In the genomic region with DNA sequence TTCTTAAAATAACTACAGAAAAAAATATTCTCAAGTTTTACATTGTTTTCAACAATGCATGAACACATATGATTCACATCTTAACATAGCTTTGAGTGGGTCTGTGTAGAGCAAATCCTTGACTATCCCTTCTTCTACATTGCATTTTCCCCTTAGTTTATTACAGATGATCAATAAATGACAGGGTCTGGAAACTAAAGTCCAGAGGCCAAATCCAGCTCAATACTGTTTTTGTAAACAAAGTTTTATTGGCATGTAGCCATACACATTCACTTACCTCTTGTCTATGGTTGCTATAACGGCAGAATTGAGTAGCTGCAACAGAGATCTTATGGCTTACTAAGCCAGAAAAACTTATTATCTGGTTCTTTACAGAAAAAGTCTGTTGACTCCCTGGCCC, we compare ENCODE assay signal across 25 cellular contexts. TPM values are rescaled to one million over a fixed set of nuclear protein-coding genes. Genes with fewer than 3 reads are reported as not detected.
A peak's percentile ranks its signal among the peaks of the same experiment; 100 is the strongest.
DNase-seq lines count a peak whose midpoint lies in the region; ATAC-seq, FAIRE-seq and TF ChIP-seq lines count a peak whose summit lies in the region.
"Had no signal": no experiment of that assay in that cellular context is flagged by ENCODE, and none has a peak within 500 bp of the region (broad histone marks: within the 10 kb centered on the region; RNA-seq: fewer than 3 reads in every experiment).

No MANE protein-coding gene starts in this region.

- TF ChIP-seq CTCF in liver (IDR thresholded peaks at IDR 0.05; ENCODE audit: low read depth, low read length, missing input control), result no peak

- CTCF ChIA-PET in activated naive CD4-positive, alpha-beta T cell treated with anti-CD3 and anti-CD28 coated beads, Interleukin-2, amount 10 ng/mL, durations not matched to agents 7 days and 5 days (lab: Charles Lee), result no interaction called here

- H3K36me3 ChIP-seq in liver (ENCODE audit: control insufficient read depth in 4 of 4, insufficient read depth in 3 of 4, low read depth in 1 of 4, low read length in 3 of 4), result peaks cover 0 to 5% (median 0%) of the 10 kb centered on the region in 4 donors

- 41% methylated on average over 1 of the region's 1 CpG for WGBS in liver

- H3K27ac Mint-ChIP-seq in T-helper 17 cell, result no peak overlapping the region
- no peak overlapping the region for H3K27ac Mint-ChIP-seq in activated naive CD4-positive, alpha-beta T cell treated with anti-CD3 and anti-CD28 coated beads, Interleukin-2, amount 10 ng/mL, durations not matched to agents 7 days and 5 days
- H3K27ac Mint-ChIP-seq: B cell; CD4-positive, CD25-positive, alpha-beta regulatory T cell; CD8-positive, alpha-beta T cell; HFFc6 had no signal

- H3K9me3 ChIP-seq in liver (ENCODE audit: control insufficient read depth in 4 of 4, low read length in 3 of 4), result no peaks in the 10 kb centered on the region
- no peaks in the 10 kb centered on the region for H3K9me3 ChIP-seq in T-helper 17 cell (ENCODE audit: control insufficient read depth, low read length, poor library complexity, severe bottlenecking)
- H3K9me3 ChIP-seq: BLaER1, Caco-2, HAP-1 had no signal

- H3K27me3 Mint-ChIP-seq in T-helper 17 cell, result no peaks in the 10 kb centered on the region
- no peaks in the 10 kb centered on the region for H3K27me3 Mint-ChIP-seq in activated naive CD4-positive, alpha-beta T cell treated with anti-CD3 and anti-CD28 coated beads, Interleukin-2, amount 10 ng/mL, durations not matched to agents 7 days and 5 days
- H3K27me3 Mint-ChIP-seq: B cell; CD4-positive, CD25-positive, alpha-beta regulatory T cell had no signal

- peaks cover 2% of the 10 kb centered on the region for H3K36me3 Mint-ChIP-seq in T-helper 17 cell (ENCODE audit: low read depth)
- H3K36me3 Mint-ChIP-seq in activated naive CD4-positive, alpha-beta T cell treated with anti-CD3 and anti-CD28 coated beads, Interleukin-2, amount 10 ng/mL, durations not matched to agents 7 days and 5 days, result peaks cover 6% of the 10 kb centered on the region

- no peaks in the 10 kb centered on the region for H3K4me1 Mint-ChIP-seq in T-helper 17 cell
- H3K4me1 Mint-ChIP-seq in activated naive CD4-positive, alpha-beta T cell treated with anti-CD3 and anti-CD28 coated beads, Interleukin-2, amount 10 ng/mL, durations not matched to agents 7 days and 5 days, result no peaks in the 10 kb centered on the region

- no peaks in the 10 kb centered on the region for H3K27me3 ChIP-seq in liver (ENCODE audit: control insufficient read depth in 4 of 4, insufficient read depth in 4 of 4, low read length in 3 of 4)
- H3K27me3 ChIP-seq: BLaER1 had no signal

- peak in 1 of 2 donors; percentile 27 for TF ChIP-seq RAD21 in liver (IDR thresholded peaks at IDR 0.05)

- H3K9me3 Mint-ChIP-seq in activated naive CD4-positive, alpha-beta T cell treated with anti-CD3 and anti-CD28 coated beads, Interleukin-2, amount 10 ng/mL, durations not matched to agents 7 days and 5 days, result no peaks in the 10 kb centered on the region
- H3K9me3 Mint-ChIP-seq: CD8-positive, alpha-beta T cell; HFFc6 had no signal

- H3K9ac ChIP-seq in liver (ENCODE audit: low read depth in 1 of 2, low read length in 2 of 2), result no peak overlapping the region
- H3K9ac ChIP-seq: BLaER1 had no signal

- no peak for ATAC-seq in T-helper 17 cell
- ATAC-seq: CD8-positive, alpha-beta T cell; GM12878 had no signal

- peak; percentile 3 for DNase-seq in NCI-H510A treated with DMSO at 0.1 percent for 48 hours (lab: John Stamatoyannopoulos, UW)
- DNase-seq in NCI-H510A (lab: John Stamatoyannopoulos, UW), result no peak
- DNase-seq in T-helper 17 cell, result no peak
- no peak for DNase-seq in activated naive CD4-positive, alpha-beta T cell treated with anti-CD3 and anti-CD28 coated beads, Interleukin-2, amount 10 ng/mL, durations not matched to agents 7 days and 5 days
- DNase-seq in Kasumi-1 (lab: John Stamatoyannopoulos, UW), result no peak
- DNase-seq: Caco-2; CD4-positive, CD25-positive, alpha-beta regulatory T cell; CD8-positive, alpha-beta T cell; DMS 273 treated with DMSO at 0.1 percent for 48 hours; DMS79; EL; GDM1; GOT3; HFFc6 had no signal

- H3K4me1 ChIP-seq in liver (ENCODE audit: control insufficient read depth in 4 of 4, insufficient read depth in 4 of 4, low read length in 3 of 4), result peaks cover 2 to 26% (median 10%) of the 10 kb centered on the region in 4 donors
- H3K4me1 ChIP-seq: BLaER1, HAP-1 had no signal

- H3K4me3 Mint-ChIP-seq in T-helper 17 cell, result no peak overlapping the region
- H3K4me3 Mint-ChIP-seq in activated naive CD4-positive, alpha-beta T cell treated with anti-CD3 and anti-CD28 coated beads, Interleukin-2, amount 10 ng/mL, durations not matched to agents 7 days and 5 days, result no peak overlapping the region
- H3K4me3 Mint-ChIP-seq: B cell; CD4-positive, CD25-positive, alpha-beta regulatory T cell; CD8-positive, alpha-beta T cell; HFFc6 had no signal

- peak; percentile 56 for FAIRE-seq in islet of Langerhans (lab: Jason Lieb, UNC)
- FAIRE-seq: A204.1, GM12878, GM19239, H54 had no signal

- H3K4me3 ChIP-seq in liver (ENCODE audit: low read depth in 1 of 3, low read length in 3 of 3), result no peak overlapping the region
- H3K4me3 ChIP-seq: BLaER1, GM12878, HAP-1 had no signal

- peak overlapping the region; percentile 37 to 42 for H3K27ac ChIP-seq in liver (ENCODE audit: low read depth in 1 of 2, low read length in 2 of 2)
- H3K27ac ChIP-seq: 22Rv1, BLaER1, C4-2B had no signal

TF ChIP-seq in liver, 16 proteins besides CTCF, POLR2A, EP300 and RAD21:
- TF ChIP-seq JUND (IDR thresholded peaks at IDR 0.05) (peak; percentile 32 to 50), NR2F2 (IDR thresholded peaks at IDR 0.05) (no peak), YY1 (IDR thresholded peaks at IDR 0.05) (no peak), FOXA2 (IDR thresholded peaks at IDR 0.05) (peak; percentile 81), TAF1 (conservative IDR thresholded peaks at IDR 0.05) (no peak), ATF3 (IDR thresholded peaks at IDR 0.05) (no peak), EGR1 (IDR thresholded peaks at IDR 0.05; ENCODE audit: low read depth in 2 of 2) (no peak), HNF4A (conservative IDR thresholded peaks at IDR 0.05) (peak; percentile 94 to 97), RXRA (IDR thresholded peaks at IDR 0.05) (peak; percentile 30 to 39), SP1 (IDR thresholded peaks at IDR 0.05) (peak; percentile 82), FOXA1 (IDR thresholded peaks at IDR 0.05) (peak; percentile 52), GABPA (IDR thresholded peaks at IDR 0.05 in 1 of 2, conservative IDR thresholded peaks at IDR 0.05 in 1 of 2) (no peak), HNF4G (IDR thresholded peaks at IDR 0.05) (peak; percentile 76)
- TF ChIP-seq, protein P1, sequence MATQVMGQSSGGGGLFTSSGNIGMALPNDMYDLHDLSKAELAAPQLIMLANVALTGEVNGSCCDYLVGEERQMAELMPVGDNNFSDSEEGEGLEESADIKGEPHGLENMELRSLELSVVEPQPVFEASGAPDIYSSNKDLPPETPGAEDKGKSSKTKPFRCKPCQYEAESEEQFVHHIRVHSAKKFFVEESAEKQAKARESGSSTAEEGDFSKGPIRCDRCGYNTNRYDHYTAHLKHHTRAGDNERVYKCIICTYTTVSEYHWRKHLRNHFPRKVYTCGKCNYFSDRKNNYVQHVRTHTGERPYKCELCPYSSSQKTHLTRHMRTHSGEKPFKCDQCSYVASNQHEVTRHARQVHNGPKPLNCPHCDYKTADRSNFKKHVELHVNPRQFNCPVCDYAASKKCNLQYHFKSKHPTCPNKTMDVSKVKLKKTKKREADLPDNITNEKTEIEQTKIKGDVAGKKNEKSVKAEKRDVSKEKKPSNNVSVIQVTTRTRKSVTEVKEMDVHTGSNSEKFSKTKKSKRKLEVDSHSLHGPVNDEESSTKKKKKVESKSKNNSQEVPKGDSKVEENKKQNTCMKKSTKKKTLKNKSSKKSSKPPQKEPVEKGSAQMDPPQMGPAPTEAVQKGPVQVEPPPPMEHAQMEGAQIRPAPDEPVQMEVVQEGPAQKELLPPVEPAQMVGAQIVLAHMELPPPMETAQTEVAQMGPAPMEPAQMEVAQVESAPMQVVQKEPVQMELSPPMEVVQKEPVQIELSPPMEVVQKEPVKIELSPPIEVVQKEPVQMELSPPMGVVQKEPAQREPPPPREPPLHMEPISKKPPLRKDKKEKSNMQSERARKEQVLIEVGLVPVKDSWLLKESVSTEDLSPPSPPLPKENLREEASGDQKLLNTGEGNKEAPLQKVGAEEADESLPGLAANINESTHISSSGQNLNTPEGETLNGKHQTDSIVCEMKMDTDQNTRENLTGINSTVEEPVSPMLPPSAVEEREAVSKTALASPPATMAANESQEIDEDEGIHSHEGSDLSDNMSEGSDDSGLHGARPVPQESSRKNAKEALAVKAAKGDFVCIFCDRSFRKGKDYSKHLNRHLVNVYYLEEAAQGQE (IDR thresholded peaks at IDR 0.05), result no peak
- TF ChIP-seq, protein P2, sequence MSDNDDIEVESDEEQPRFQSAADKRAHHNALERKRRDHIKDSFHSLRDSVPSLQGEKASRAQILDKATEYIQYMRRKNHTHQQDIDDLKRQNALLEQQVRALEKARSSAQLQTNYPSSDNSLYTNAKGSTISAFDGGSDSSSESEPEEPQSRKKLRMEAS (IDR thresholded peaks at IDR 0.05), result no peak
- TF ChIP-seq, protein P3, sequence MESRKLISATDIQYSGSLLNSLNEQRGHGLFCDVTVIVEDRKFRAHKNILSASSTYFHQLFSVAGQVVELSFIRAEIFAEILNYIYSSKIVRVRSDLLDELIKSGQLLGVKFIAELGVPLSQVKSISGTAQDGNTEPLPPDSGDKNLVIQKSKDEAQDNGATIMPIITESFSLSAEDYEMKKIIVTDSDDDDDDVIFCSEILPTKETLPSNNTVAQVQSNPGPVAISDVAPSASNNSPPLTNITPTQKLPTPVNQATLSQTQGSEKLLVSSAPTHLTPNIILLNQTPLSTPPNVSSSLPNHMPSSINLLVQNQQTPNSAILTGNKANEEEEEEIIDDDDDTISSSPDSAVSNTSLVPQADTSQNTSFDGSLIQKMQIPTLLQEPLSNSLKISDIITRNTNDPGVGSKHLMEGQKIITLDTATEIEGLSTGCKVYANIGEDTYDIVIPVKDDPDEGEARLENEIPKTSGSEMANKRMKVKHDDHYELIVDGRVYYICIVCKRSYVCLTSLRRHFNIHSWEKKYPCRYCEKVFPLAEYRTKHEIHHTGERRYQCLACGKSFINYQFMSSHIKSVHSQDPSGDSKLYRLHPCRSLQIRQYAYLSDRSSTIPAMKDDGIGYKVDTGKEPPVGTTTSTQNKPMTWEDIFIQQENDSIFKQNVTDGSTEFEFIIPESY (IDR thresholded peaks at IDR 0.05), result peak; percentile 35

RNA-seq across cellular contexts. Expression of gene FANCL, which starts 12.9 kb away (rescaled TPM):
- total RNA-seq in liver (10 to 100 TPM; 18.3 to 26.1 TPM), T-helper 17 cell (1 to 10 TPM; 2.1 to 3.4 TPM)
- polyA plus RNA-seq in liver, result 10 to 100 TPM in 1 of 2 donors, 1 to 10 TPM in 1; 4.2 to 14.4 TPM

Comparison
In these comparisons a context has a peak if more than half of its experiments do, and no peak if none do; other contexts are left out.
1. RNA of gene FANCL, which starts 12.9 kb away (total RNA-seq): 18.3 to 26.1 TPM in liver; 2.1 to 3.4 TPM in T-helper 17 cell; every median in the first group is over 4 times any median in the second.